Comparison of ENCODE assay signal across 1 cellular context in the genomic region with DNA sequence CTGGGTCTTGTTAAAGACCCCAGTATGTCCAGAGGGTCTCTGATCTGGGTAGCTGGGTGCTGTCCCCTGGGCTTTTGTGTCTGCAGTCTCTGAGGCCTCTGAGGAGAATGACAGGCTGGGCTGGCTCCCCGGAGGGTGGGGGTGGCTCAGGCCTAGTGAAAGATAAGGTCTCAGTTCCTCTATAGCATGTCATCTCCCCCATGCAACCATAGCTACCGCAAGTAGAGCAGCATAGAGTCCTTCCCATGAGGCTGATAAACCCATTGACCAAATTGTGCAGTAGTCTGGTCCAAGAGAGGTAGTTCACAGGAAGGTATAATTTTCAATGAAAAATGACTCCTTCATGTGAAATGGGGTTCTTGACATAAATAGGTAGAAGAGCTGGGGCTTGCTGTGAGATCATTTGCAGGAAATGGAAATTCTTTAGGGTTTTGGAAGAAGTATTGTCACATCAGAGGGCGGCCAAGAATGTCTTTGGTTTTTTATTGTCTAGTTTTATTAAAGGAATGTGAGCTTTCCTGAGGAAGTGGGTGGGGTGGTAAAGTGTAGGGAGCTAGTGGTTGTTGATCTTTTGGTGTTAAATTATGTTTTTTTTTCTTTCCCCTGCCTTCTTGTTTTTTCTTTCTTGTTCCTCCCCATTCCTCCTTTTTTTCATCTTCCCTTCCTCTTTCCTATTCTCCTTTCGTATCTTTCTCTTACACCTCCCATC.
TF ChIP-seq lines count a peak whose summit lies in the region.

No MANE protein-coding gene starts in this region.

TF ChIP-seq in K562, 482 proteins besides CTCF, POLR2A, EP300 and RAD21 (continued from another document):
- TF ChIP-seq, protein P1, sequence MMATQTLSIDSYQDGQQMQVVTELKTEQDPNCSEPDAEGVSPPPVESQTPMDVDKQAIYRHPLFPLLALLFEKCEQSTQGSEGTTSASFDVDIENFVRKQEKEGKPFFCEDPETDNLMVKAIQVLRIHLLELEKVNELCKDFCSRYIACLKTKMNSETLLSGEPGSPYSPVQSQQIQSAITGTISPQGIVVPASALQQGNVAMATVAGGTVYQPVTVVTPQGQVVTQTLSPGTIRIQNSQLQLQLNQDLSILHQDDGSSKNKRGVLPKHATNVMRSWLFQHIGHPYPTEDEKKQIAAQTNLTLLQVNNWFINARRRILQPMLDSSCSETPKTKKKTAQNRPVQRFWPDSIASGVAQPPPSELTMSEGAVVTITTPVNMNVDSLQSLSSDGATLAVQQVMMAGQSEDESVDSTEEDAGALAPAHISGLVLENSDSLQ (IDR thresholded peaks at IDR 0.05), result peak; percentile 88
- TF ChIP-seq RCOR1 (IDR thresholded peaks at IDR 0.05; ENCODE audit: borderline replicate concordance in 1 of 2, low read depth in 2 of 2, low read length in 2 of 2), result peak in 1 of 2 experiments; percentile 84; a peak in 2 of 4 replicates
- no peak for TF ChIP-seq BRF1 (IDR thresholded peaks at IDR 0.05; ENCODE audit: borderline replicate concordance, extremely low read depth, insufficient read length)
- no peak for TF ChIP-seq ZBTB8A (IDR thresholded peaks at IDR 0.05; ENCODE audit: partially characterized antibody)
